Comparison of ENCODE assay signal across 21 cellular contexts in the genomic region with DNA sequence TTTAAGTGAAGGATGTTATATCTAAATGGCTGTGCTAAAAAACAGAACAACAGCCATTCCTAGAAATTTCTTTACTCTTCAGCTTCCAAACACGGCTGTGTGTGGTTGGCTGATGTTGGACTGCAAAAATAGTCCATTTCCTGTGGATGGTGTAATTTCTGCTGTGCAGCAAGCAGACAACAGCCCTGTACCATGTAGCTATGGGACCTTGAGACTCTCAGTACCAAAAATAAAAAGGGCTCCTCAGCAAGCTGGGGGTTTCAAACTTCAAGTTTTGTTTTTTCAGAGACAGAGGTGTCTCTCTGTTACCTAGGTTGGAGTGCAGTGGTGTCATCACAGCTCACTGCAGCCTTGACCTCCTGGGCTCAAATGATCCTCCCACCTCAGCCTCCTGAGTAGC. TPM values are rescaled to one million over a fixed set of nuclear protein-coding genes. Genes with fewer than 3 reads are reported as not detected.
A peak's percentile ranks its signal among the peaks of the same experiment; 100 is the strongest.
DNase-seq lines count a peak whose midpoint lies in the region; ATAC-seq lines count a peak whose summit lies in the region.
"Had no signal": no experiment of that assay in that cellular context is flagged by ENCODE, and none has a peak within 500 bp of the region (broad histone marks: within the 10 kb centered on the region; RNA-seq: fewer than 3 reads in every experiment).

No MANE protein-coding gene starts in this region.

- peaks cover 20% of the 10 kb centered on the region for H3K9me3 ChIP-seq in KOPT-K1 (ENCODE audit: insufficient read depth, low read length, poor library complexity, severe bottlenecking)

- peaks cover 80% of the 10 kb centered on the region for H3K36me3 ChIP-seq in KOPT-K1 (ENCODE audit: insufficient read depth, low read length)

- H3K4me3 Mint-ChIP-seq in T-helper 1 cell treated with Interleukin-12 subunit alpha and Interleukin-12 subunit beta and Interleukin-4 antibody, amounts not matched to agents 30 μg/mL and 1 μg/mL, for 36 hours = no peak overlapping the region
- H3K4me3 Mint-ChIP-seq in immature natural killer cell = peak overlapping the region in 1 of 5 donors; percentile 28
- H3K4me3 Mint-ChIP-seq: activated T-cell treated with anti-CD3 and anti-CD28 coated beads, Interleukin-2, amount 50 U/mL, for 4 hours; mesothelial cell of epicardium had no signal

- peak overlapping the region; percentile 77 for H3K27ac ChIP-seq in KOPT-K1 (ENCODE audit: low read depth, low read length, poor library complexity, severe bottlenecking)
- H3K27ac ChIP-seq: adrenal gland, SK-N-MC, skin epidermis had no signal

- peak overlapping the region; percentile 6 for H3K27ac Mint-ChIP-seq in T-helper 1 cell treated with Interleukin-12 subunit alpha and Interleukin-12 subunit beta and Interleukin-4 antibody, amounts not matched to agents 30 μg/mL and 1 μg/mL, for 36 hours
- H3K27ac Mint-ChIP-seq in immature natural killer cell = peak overlapping the region in 5 of 6 donors; percentile 15 to 82 (median 69)
- H3K27ac Mint-ChIP-seq: mesothelial cell of epicardium had no signal

- no peak for DNase-seq in T-helper 1 cell
- DNase-seq in immature natural killer cell = no peak
- DNase-seq in HUDEP-2 (lab: John Stamatoyannopoulos, UW; ENCODE audit: unreplicated experiment in 76 of 76) = no peak
- DNase-seq in T-helper 9 cell = no peak
- DNase-seq: 8988T; activated T-cell treated with anti-CD3 and anti-CD28 coated beads, Interleukin-2, amount 50 U/mL, for 4 hours; adrenal gland; glutamatergic neuron; NCI-H1092; NCI-H2171; nucleus accumbens had no signal

- H3K27me3 Mint-ChIP-seq in T-helper 1 cell treated with Interleukin-12 subunit alpha and Interleukin-12 subunit beta and Interleukin-4 antibody, amounts not matched to agents 30 μg/mL and 1 μg/mL, for 36 hours (ENCODE audit: low read depth) = no peaks in the 10 kb centered on the region
- H3K27me3 Mint-ChIP-seq in immature natural killer cell (ENCODE audit: low read depth in 3 of 3) = peaks cover 0 to 5% (median 2%) of the 10 kb centered on the region in 3 donors

- peaks cover 72% of the 10 kb centered on the region for H3K4me1 Mint-ChIP-seq in T-helper 1 cell treated with Interleukin-12 subunit alpha and Interleukin-12 subunit beta and Interleukin-4 antibody, amounts not matched to agents 30 μg/mL and 1 μg/mL, for 36 hours (ENCODE audit: low read depth)
- peaks cover 50 to 61% of the 10 kb centered on the region in 2 donors for H3K4me1 Mint-ChIP-seq in immature natural killer cell
- H3K4me1 Mint-ChIP-seq: mesothelial cell of epicardium had no signal

- ATAC-seq in GM21717 (IDR thresholded peaks at IDR 0.05; ENCODE audit: unreplicated experiment) (peak; percentile 51), HG02763 (IDR thresholded peaks at IDR 0.05; ENCODE audit: unreplicated experiment) (no peak)
- ATAC-seq: activated CD4-positive, CD25-positive, alpha-beta regulatory T cell treated with anti-CD3 and anti-CD28 coated beads, Interleukin-2, amount 50 U/mL, for 24 hours; activated T-cell treated with anti-CD3 and anti-CD28 coated beads, Interleukin-2, amount 50 U/mL, for 4 hours had no signal

- peaks cover 67% of the 10 kb centered on the region for H3K36me3 Mint-ChIP-seq in T-helper 1 cell treated with Interleukin-12 subunit alpha and Interleukin-12 subunit beta and Interleukin-4 antibody, amounts not matched to agents 30 μg/mL and 1 μg/mL, for 36 hours (ENCODE audit: low read depth)
- H3K36me3 Mint-ChIP-seq in immature natural killer cell = peaks cover 24 to 50% (median 26%) of the 10 kb centered on the region in 3 donors
- H3K36me3 Mint-ChIP-seq: mesothelial cell of epicardium had no signal

- peaks cover 5% of the 10 kb centered on the region for H3K9me3 Mint-ChIP-seq in T-helper 1 cell treated with Interleukin-12 subunit alpha and Interleukin-12 subunit beta and Interleukin-4 antibody, amounts not matched to agents 30 μg/mL and 1 μg/mL, for 36 hours
- H3K9me3 Mint-ChIP-seq in immature natural killer cell = peaks cover 0 to 2% (median 0%) of the 10 kb centered on the region in 6 donors
- H3K9me3 Mint-ChIP-seq: activated T-cell treated with anti-CD3 and anti-CD28 coated beads, Interleukin-2, amount 50 U/mL, for 4 hours had no signal

RNA-seq across cellular contexts. Expression of a gene that starts 18.1 kb away (rescaled TPM):
- polyA plus RNA-seq in immature natural killer cell = under 1 TPM; 0.21 to 0.63 (median 0.37) TPM
- polyA plus RNA-seq: H1, keratinocyte had no signal
